Comparison of ENCODE assay signal across 1 cellular context in the genomic region with DNA sequence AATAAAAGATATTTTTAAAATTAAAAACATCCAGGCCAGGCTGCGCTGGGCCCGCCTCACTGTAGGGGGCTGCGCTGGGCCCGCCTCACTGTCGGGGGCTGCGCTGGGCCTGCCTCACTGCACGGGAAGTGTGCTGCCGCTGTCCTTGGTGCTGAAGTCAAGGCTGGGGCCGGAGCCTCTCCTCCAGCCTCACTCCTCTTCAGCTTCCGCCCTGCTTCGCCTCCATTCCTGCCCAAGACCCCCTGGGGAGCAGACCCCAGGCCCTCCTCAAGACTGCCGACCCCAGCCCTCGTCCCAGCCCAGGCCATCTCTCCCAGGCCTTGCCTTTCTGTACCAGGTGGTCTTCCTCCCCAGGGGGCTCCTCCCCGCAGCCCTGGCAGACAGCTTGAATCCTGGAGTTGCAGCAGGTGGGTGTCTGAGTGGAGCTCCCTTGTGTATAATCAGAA.
TF ChIP-seq lines count a peak whose summit lies in the region.

No MANE protein-coding gene starts in this region.

TF ChIP-seq in IMR-90, 13 proteins besides CTCF, POLR2A, EP300 and RAD21 (continued from another document):
- TF ChIP-seq, protein P1, sequence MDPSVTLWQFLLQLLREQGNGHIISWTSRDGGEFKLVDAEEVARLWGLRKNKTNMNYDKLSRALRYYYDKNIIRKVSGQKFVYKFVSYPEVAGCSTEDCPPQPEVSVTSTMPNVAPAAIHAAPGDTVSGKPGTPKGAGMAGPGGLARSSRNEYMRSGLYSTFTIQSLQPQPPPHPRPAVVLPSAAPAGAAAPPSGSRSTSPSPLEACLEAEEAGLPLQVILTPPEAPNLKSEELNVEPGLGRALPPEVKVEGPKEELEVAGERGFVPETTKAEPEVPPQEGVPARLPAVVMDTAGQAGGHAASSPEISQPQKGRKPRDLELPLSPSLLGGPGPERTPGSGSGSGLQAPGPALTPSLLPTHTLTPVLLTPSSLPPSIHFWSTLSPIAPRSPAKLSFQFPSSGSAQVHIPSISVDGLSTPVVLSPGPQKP (IDR thresholded peaks at IDR 0.05; ENCODE audit: borderline replicate concordance, low read depth, low read length) = no peak
- TF ChIP-seq BHLHE40 (IDR thresholded peaks at IDR 0.05; ENCODE audit: low read depth, low read length) = peak; percentile 52; the same call in 1 of the 2 replicates
- no peak for TF ChIP-seq CEBPB (IDR thresholded peaks at IDR 0.05; ENCODE audit: low read depth, low read length)
- TF ChIP-seq RFX5 (IDR thresholded peaks at IDR 0.05; ENCODE audit: low read depth, low read length) = no peak
- no peak for TF ChIP-seq NFE2L2 (IDR thresholded peaks at IDR 0.05; ENCODE audit: low read depth, low read length)
- TF ChIP-seq CHD1 (IDR thresholded peaks at IDR 0.05; ENCODE audit: low read depth, low read length) = no peak
